ENCODE assay signal across 29 cellular contexts in genomic region chr20:18856873-18857272, GRCh38. TPM values are rescaled to one million over a fixed set of nuclear protein-coding genes. Genes with fewer than 3 reads are reported as not detected.
"Had no signal": no experiment of that assay in that cellular context is flagged by ENCODE, and none has a peak within 500 bp of the region (broad histone marks: within the 10 kb centered on the region; RNA-seq: fewer than 3 reads in every experiment).

No MANE protein-coding gene starts in this region.

- DNase-seq: activated CD4-positive, alpha-beta T cell treated with anti-CD3 and anti-CD28 coated beads for 4 hours; activated CD4-positive, alpha-beta T cell treated with anti-CD3 and anti-CD28 coated beads, Interleukin-2, amount 50 U/mL, for 48 hours; activated CD4-positive, CD25-positive, alpha-beta regulatory T cell; activated CD8-positive, alpha-beta memory T cell treated with anti-CD3 and anti-CD28 coated beads, Interleukin-2, amount 50 U/mL, for 48 hours; activated naive CD4-positive, alpha-beta T cell treated with Interleukin-2 at 50 U/mL for 16 hours; activated naive CD8-positive, alpha-beta T cell treated with anti-CD3 and anti-CD28 coated beads for 36 hours; activated T-cell treated with anti-CD3 and anti-CD28 coated beads, Interleukin-2, amount 50 U/mL, for 4 hours; amniotic stem cell; colonic mucosa; endodermal cell; esophagus squamous epithelium; head of caudate nucleus; hypothalamus; left ventricle myocardium superior; midbrain; small intestine; stimulated activated CD4-positive, alpha-beta T cell treated with anti-CD3 and anti-CD28 coated beads, Interleukin-15, amount 100 ng/mL, for 24 hours; stimulated activated CD8-positive, alpha-beta memory T cell treated with anti-CD3 and anti-CD28 coated beads, Interleukin-4, amount 100 ng/mL, for 48 hours; stimulated activated naive B cell treated with anti-CD40 and anti-IgM and Interleukin-4, amounts not matched to agents 10 μg/mL and 1 μg/mL and 100 μg/mL, for 72 hours; SW 1271; T-helper 17 cell; upper lobe of right lung had no signal

- H3K27ac ChIP-seq: colonic mucosa, esophagus squamous epithelium, gastroesophageal sphincter, upper lobe of right lung had no signal

- H3K36me3 ChIP-seq: colonic mucosa, esophagus squamous epithelium, gastroesophageal sphincter, neutrophil, upper lobe of right lung had no signal

- H3K4me3 ChIP-seq: colonic mucosa, esophagus squamous epithelium, gastroesophageal sphincter, upper lobe of right lung had no signal

- H3K36me3 Mint-ChIP-seq: activated naive CD8-positive, alpha-beta T cell treated with anti-CD3 and anti-CD28 coated beads for 36 hours had no signal

- ATAC-seq: activated T-cell treated with anti-CD3 and anti-CD28 coated beads, Interleukin-2, amount 50 U/mL, for 4 hours; gastroesophageal sphincter; left ventricle myocardium superior; natural killer cell treated with Interleukin-12 subunit alpha and Interleukin-12 subunit beta and Interleukin-15 and Interleukin-18, amount 100 ng/mL, for 72 hours; sciatic nerve; stimulated activated naive B cell treated with anti-CD40 and anti-IgM and Interleukin-4, amounts not matched to agents 10 μg/mL and 1 μg/mL and 100 μg/mL, for 72 hours; T-helper 17 cell; upper lobe of right lung had no signal

- H3K27me3 ChIP-seq: colonic mucosa, esophagus squamous epithelium, gastroesophageal sphincter, neutrophil, upper lobe of right lung had no signal

- H3K27ac Mint-ChIP-seq: activated naive CD8-positive, alpha-beta T cell treated with anti-CD3 and anti-CD28 coated beads for 36 hours; activated T-helper 2 cell treated with anti-CD3 and anti-CD28 coated beads, Interferon-gamma antibody, Interleukin-2, Interleukin-4, amounts not matched to agents 10 μg/mL and 5 μg/mL and 100 μg/mL, durations not matched to agents 14 hours and 24 hours and 36 hours; endodermal cell; natural killer cell treated with Interleukin-12 subunit alpha and Interleukin-12 subunit beta and Interleukin-15 and Interleukin-18, amount 100 ng/mL, for 72 hours; stimulated activated naive B cell treated with anti-CD40 and anti-IgM and Interleukin-4, amounts not matched to agents 10 μg/mL and 1 μg/mL and 100 μg/mL, for 72 hours; T-helper 17 cell had no signal

- H3K4me3 Mint-ChIP-seq: activated naive CD8-positive, alpha-beta T cell treated with anti-CD3 and anti-CD28 coated beads for 36 hours; activated T-cell treated with anti-CD3 and anti-CD28 coated beads, Interleukin-2, amount 50 U/mL, for 4 hours; endodermal cell; natural killer cell treated with Interleukin-12 subunit alpha and Interleukin-12 subunit beta and Interleukin-15 and Interleukin-18, amount 100 ng/mL, for 72 hours; stimulated activated naive B cell treated with anti-CD40 and anti-IgM and Interleukin-4, amounts not matched to agents 10 μg/mL and 1 μg/mL and 100 μg/mL, for 72 hours; T-helper 17 cell had no signal

- H3K27me3 Mint-ChIP-seq: T-helper 17 cell had no signal

- H3K4me1 Mint-ChIP-seq: endodermal cell; stimulated activated naive B cell treated with anti-CD40 and anti-IgM and Interleukin-4, amounts not matched to agents 10 μg/mL and 1 μg/mL and 100 μg/mL, for 72 hours; T-helper 17 cell had no signal

- H3K4me1 ChIP-seq: colonic mucosa, gastroesophageal sphincter, upper lobe of right lung had no signal

- H3K9me3 ChIP-seq: colonic mucosa, neutrophil, upper lobe of right lung had no signal

RNA-seq across cellular contexts. Expression of gene SCP2D1, which starts 43.3 kb away (rescaled TPM):
- total RNA-seq: activated CD8-positive, alpha-beta memory T cell treated with anti-CD3 and anti-CD28 coated beads for 36 hours; activated naive CD8-positive, alpha-beta T cell treated with anti-CD3 and anti-CD28 coated beads for 36 hours; activated T-cell treated with anti-CD3 and anti-CD28 coated beads, Interleukin-2, amount 50 U/mL, for 4 hours; activated T-helper 2 cell treated with anti-CD3 and anti-CD28 coated beads, Interferon-gamma antibody, Interleukin-2, Interleukin-4, amounts not matched to agents 10 μg/mL and 5 μg/mL and 100 μg/mL, durations not matched to agents 14 hours and 24 hours and 36 hours; bronchial epithelial cell; colonic mucosa; endodermal cell; esophagus squamous epithelium; gastroesophageal sphincter; left ventricle myocardium superior; natural killer cell treated with Interleukin-12 subunit alpha and Interleukin-12 subunit beta and Interleukin-15 and Interleukin-18, amount 100 ng/mL, for 72 hours; sciatic nerve; T-helper 17 cell; upper lobe of right lung had no signal
